Comparison of ENCODE assay signal across 12 cellular contexts in the genomic region with DNA sequence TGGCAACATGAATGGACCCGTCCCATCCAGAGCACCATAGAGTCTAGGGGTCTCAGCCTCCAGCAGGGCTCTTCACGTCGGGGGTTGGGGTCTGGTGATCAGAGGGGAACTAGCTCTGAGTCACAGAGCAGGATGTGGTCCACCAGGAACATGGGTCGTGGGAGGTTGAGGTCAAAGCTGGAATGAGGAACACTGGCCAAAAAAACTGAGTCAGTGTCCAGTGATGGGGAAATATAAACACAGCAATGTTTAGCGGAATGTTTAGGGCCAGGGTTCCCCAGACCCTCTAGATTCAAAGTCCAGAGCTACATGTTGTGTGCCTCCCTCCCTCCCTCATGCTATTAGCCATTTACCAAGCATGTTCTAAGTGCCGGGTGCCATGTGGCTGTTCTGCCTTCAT.
DNase-seq lines count a peak whose midpoint lies in the region; ATAC-seq, FAIRE-seq and TF ChIP-seq lines count a peak whose summit lies in the region.
"Had no signal": no experiment of that assay in that cellular context is flagged by ENCODE, and none has a peak within 500 bp of the region (broad histone marks: within the 10 kb centered on the region; RNA-seq: fewer than 3 reads in every experiment).

No MANE protein-coding gene starts in this region.

- H3K27me3 ChIP-seq in GM23338 (ENCODE audit: insufficient read depth) = no peaks in the 10 kb centered on the region
- H3K27me3 ChIP-seq in astrocyte (ENCODE audit: insufficient read depth, low read length) = no peaks in the 10 kb centered on the region
- H3K27me3 ChIP-seq in HAP-1 (ENCODE audit: low read depth) = no peaks in the 10 kb centered on the region
- H3K27me3 ChIP-seq in right cardiac atrium (ENCODE audit: control insufficient read depth, insufficient read depth) = no peaks in the 10 kb centered on the region

- no peak for ATAC-seq in GM23338
- no peak for ATAC-seq in right cardiac atrium

- peaks cover 22% of the 10 kb centered on the region for H3K4me1 Mint-ChIP-seq in GM23338
- peaks cover 11% of the 10 kb centered on the region for H3K4me1 Mint-ChIP-seq in astrocyte (ENCODE audit: low read depth, unreplicated experiment)
- H3K4me1 Mint-ChIP-seq: nephron had no signal

- H3K27me3 Mint-ChIP-seq in GM23338 (ENCODE audit: insufficient read depth, low read depth, poor library complexity) = peaks cover 5% of the 10 kb centered on the region
- peaks cover 5% of the 10 kb centered on the region for H3K27me3 Mint-ChIP-seq in astrocyte (ENCODE audit: low read depth, unreplicated experiment)

- H3K27ac ChIP-seq in GM23338 (ENCODE audit: low read depth) (0 out of 2 replicates have a peak overlapping the region, but pooled peaks have one; percentile 97), astrocyte (ENCODE audit: low read depth, low read length) (peak overlapping the region; percentile 46), right cardiac atrium (ENCODE audit: low read length) (no peak overlapping the region)

- intact Hi-C loops in right cardiac atrium (cut with DNase I) = no loop called here

- H4K20me1 ChIP-seq in GM23338 (replicated peaks; ENCODE audit: insufficient read depth) = no peaks in the 10 kb centered on the region
- H4K20me1 ChIP-seq in astrocyte (ENCODE audit: insufficient read depth, low read length) = no peaks in the 10 kb centered on the region

- H3K36me3 ChIP-seq in GM23338 (ENCODE audit: insufficient read depth) = no peaks in the 10 kb centered on the region
- no peaks in the 10 kb centered on the region for H3K36me3 ChIP-seq in astrocyte (ENCODE audit: insufficient read depth, low read length)
- H3K36me3 ChIP-seq in HAP-1 (replicated peaks) = no peaks in the 10 kb centered on the region

- H3K9me3 Mint-ChIP-seq in GM23338 (peaks cover 91% of the 10 kb centered on the region), astrocyte (ENCODE audit: unreplicated experiment) (peaks cover 4% of the 10 kb centered on the region)
- H3K9me3 Mint-ChIP-seq: nephron had no signal

- no peak overlapping the region for H3K9ac ChIP-seq in astrocyte (ENCODE audit: low read length)

- TF ChIP-seq CTCF in GM23338 (conservative IDR thresholded peaks at IDR 0.05; ENCODE audit: low read depth in 2 of 2) (no peak), astrocyte (IDR thresholded peaks at IDR 0.05; ENCODE audit: insufficient read depth, low read depth, low read length) (no peak)

- H3K9me3 ChIP-seq in astrocyte (ENCODE audit: insufficient read depth, low read depth, low read length) (no peaks in the 10 kb centered on the region), HAP-1 (no peaks in the 10 kb centered on the region), right cardiac atrium (ENCODE audit: control insufficient read depth, low read length) (no peaks in the 10 kb centered on the region)

- peaks cover 14% of the 10 kb centered on the region for H3K9me2 ChIP-seq in GM23338 (ENCODE audit: insufficient read depth)

- H2AFZ ChIP-seq in GM23338 (peak overlapping the region; percentile 47; the same call in 1 of the 2 replicates), astrocyte (ENCODE audit: low read depth, low read length) (peak overlapping the region; percentile 43)

- in situ Hi-C loops in HAP-1 (cut with MboI; ENCODE audit: low sequenced_read_pairs) = no loop called here

- H3K4me1 ChIP-seq in GM23338 (ENCODE audit: insufficient read depth) = peaks cover 25% of the 10 kb centered on the region
- peaks cover 31% of the 10 kb centered on the region for H3K4me1 ChIP-seq in astrocyte (ENCODE audit: insufficient read depth, low read length)
- no peaks in the 10 kb centered on the region for H3K4me1 ChIP-seq in HAP-1
- H3K4me1 ChIP-seq in right cardiac atrium (ENCODE audit: control insufficient read depth, insufficient read depth, low read length) = no peaks in the 10 kb centered on the region

- FAIRE-seq in astrocyte (lab: Jason Lieb, UNC) = no peak

- H3K36me3 Mint-ChIP-seq in GM23338 (ENCODE audit: low read depth) (peaks cover 17% of the 10 kb centered on the region; the same call in 2 of the 3 replicates), astrocyte (ENCODE audit: low read depth, unreplicated experiment) (no peaks in the 10 kb centered on the region)

- peak overlapping the region; percentile 38; the same call in 1 of the 2 replicates for H3K4me2 ChIP-seq in GM23338
- peak overlapping the region; percentile 74 for H3K4me2 ChIP-seq in astrocyte (ENCODE audit: low read length)

- H3K4me3 Mint-ChIP-seq in GM23338 (no peak overlapping the region), astrocyte (ENCODE audit: unreplicated experiment) (no peak overlapping the region)
- H3K4me3 Mint-ChIP-seq: nephron had no signal

- H3K79me2 ChIP-seq in GM23338 (replicated peaks; ENCODE audit: insufficient read depth) (no peaks in the 10 kb centered on the region), astrocyte (ENCODE audit: insufficient read depth, low read length) (no peaks in the 10 kb centered on the region)

- 48% methylated on average over 6 of the region's 6 CpGs for WGBS in right cardiac atrium

- no peak for DNase-seq in GM23338 (ENCODE audit: low spot score)
- DNase-seq in astrocyte (ENCODE audit: low read depth) = peak; percentile 88
- DNase-seq in hepatic stellate cell (ENCODE audit: low spot score) = peak; percentile 72
- DNase-seq in stromal cell of bone marrow (ENCODE audit: low read depth) = peak; percentile 9
- no peak for DNase-seq in HAP-1 (ENCODE audit: low spot score in 2 of 2)
- DNase-seq in activated T-cell treated with anti-CD3 and anti-CD28 coated beads for 4 hours = no peak
- DNase-seq in right cardiac atrium = no peak
- no peak for DNase-seq in LoVo (ENCODE audit: low spot score)
- DNase-seq: activated effector memory CD4-positive, alpha-beta T cell treated with anti-CD3 and anti-CD28 coated beads, Interleukin-2, amount 50 U/mL, for 16 hours; COR-L47; stimulated activated naive CD4-positive, alpha-beta T cell had no signal

- H3F3A ChIP-seq in GM23338 (replicated peaks; ENCODE audit: low read depth) = 0 out of 2 replicates have a peak, but pooled peaks cover 10% of the 10 kb centered on the region

- H3K27ac Mint-ChIP-seq in GM23338 = no peak overlapping the region
- H3K27ac Mint-ChIP-seq in astrocyte (ENCODE audit: unreplicated experiment) = peak overlapping the region; percentile 53
- H3K27ac Mint-ChIP-seq: nephron had no signal

- no peak overlapping the region for H3K4me3 ChIP-seq in GM23338
- no peak overlapping the region for H3K4me3 ChIP-seq in astrocyte (ENCODE audit: insufficient read depth, low read depth, low read length)
- H3K4me3 ChIP-seq in HAP-1 = no peak overlapping the region
- H3K4me3 ChIP-seq in right cardiac atrium (ENCODE audit: low read length) = no peak overlapping the region

TF ChIP-seq in GM23338, 12 proteins besides CTCF, POLR2A, EP300 and RAD21 (continues in another document):
- TF ChIP-seq STAT1 (IDR thresholded peaks at IDR 0.05; ENCODE audit: unreplicated experiment) (no peak), EZH2 (IDR thresholded peaks at IDR 0.05; ENCODE audit: low read depth, unreplicated experiment) (no peak), POLR2AphosphoS5 (IDR thresholded peaks at IDR 0.05; ENCODE audit: low read depth) (no peak), CREB1 (CRISPR knock-in tag; IDR thresholded peaks at IDR 0.05; ENCODE audit: low read depth) (no peak), EZH2phosphoT487 (IDR thresholded peaks at IDR 0.05; ENCODE audit: unreplicated experiment) (no peak), ZNF331 (CRISPR knock-in tag; IDR thresholded peaks at IDR 0.05; ENCODE audit: low read depth) (no peak), JUNB (IDR thresholded peaks at IDR 0.05; ENCODE audit: unreplicated experiment) (no peak), ZNF114 (CRISPR knock-in tag; IDR thresholded peaks at IDR 0.05) (no peak), NANOG (IDR thresholded peaks at IDR 0.05; ENCODE audit: borderline replicate concordance) (no peak)
- TF ChIP-seq, protein P1, sequence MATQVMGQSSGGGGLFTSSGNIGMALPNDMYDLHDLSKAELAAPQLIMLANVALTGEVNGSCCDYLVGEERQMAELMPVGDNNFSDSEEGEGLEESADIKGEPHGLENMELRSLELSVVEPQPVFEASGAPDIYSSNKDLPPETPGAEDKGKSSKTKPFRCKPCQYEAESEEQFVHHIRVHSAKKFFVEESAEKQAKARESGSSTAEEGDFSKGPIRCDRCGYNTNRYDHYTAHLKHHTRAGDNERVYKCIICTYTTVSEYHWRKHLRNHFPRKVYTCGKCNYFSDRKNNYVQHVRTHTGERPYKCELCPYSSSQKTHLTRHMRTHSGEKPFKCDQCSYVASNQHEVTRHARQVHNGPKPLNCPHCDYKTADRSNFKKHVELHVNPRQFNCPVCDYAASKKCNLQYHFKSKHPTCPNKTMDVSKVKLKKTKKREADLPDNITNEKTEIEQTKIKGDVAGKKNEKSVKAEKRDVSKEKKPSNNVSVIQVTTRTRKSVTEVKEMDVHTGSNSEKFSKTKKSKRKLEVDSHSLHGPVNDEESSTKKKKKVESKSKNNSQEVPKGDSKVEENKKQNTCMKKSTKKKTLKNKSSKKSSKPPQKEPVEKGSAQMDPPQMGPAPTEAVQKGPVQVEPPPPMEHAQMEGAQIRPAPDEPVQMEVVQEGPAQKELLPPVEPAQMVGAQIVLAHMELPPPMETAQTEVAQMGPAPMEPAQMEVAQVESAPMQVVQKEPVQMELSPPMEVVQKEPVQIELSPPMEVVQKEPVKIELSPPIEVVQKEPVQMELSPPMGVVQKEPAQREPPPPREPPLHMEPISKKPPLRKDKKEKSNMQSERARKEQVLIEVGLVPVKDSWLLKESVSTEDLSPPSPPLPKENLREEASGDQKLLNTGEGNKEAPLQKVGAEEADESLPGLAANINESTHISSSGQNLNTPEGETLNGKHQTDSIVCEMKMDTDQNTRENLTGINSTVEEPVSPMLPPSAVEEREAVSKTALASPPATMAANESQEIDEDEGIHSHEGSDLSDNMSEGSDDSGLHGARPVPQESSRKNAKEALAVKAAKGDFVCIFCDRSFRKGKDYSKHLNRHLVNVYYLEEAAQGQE (IDR thresholded peaks at IDR 0.05; ENCODE audit: unreplicated experiment) = no peak
- TF ChIP-seq, protein P2, sequence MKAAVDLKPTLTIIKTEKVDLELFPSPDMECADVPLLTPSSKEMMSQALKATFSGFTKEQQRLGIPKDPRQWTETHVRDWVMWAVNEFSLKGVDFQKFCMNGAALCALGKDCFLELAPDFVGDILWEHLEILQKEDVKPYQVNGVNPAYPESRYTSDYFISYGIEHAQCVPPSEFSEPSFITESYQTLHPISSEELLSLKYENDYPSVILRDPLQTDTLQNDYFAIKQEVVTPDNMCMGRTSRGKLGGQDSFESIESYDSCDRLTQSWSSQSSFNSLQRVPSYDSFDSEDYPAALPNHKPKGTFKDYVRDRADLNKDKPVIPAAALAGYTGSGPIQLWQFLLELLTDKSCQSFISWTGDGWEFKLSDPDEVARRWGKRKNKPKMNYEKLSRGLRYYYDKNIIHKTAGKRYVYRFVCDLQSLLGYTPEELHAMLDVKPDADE (IDR thresholded peaks at IDR 0.05) = no peak

Comparison
In these comparisons a context has a peak if more than half of its experiments do, and no peak if none do; other contexts are left out.
1. DNase-seq: peak in astrocyte (single experiment), hepatic stellate cell (single experiment) and stromal cell of bone marrow (single experiment); none in GM23338 (single experiment), HAP-1 (0 of 2), activated T-cell treated with anti-CD3 and anti-CD28 coated beads for 4 hours (single experiment), right cardiac atrium (0 of 3) and LoVo (single experiment).